ENCODE assay signal across 32 cellular contexts in genomic region chr11:39435641-39436040, GRCh38.
"Had no signal": no experiment of that assay in that cellular context is flagged by ENCODE, and none has a peak within 500 bp of the region (broad histone marks: within the 10 kb centered on the region; RNA-seq: fewer than 3 reads in every experiment).

No MANE protein-coding gene starts in this region.

- H3K27me3 ChIP-seq: adrenal gland, breast epithelium, cardiac muscle cell, colonic mucosa, esophagus squamous epithelium, gastroesophageal sphincter, heart right ventricle, hepatocyte had no signal

- H3K4me2 ChIP-seq: hepatocyte had no signal

- H3K4me1 ChIP-seq: adrenal gland, breast epithelium, colonic mucosa, esophagus squamous epithelium, gastroesophageal sphincter, heart right ventricle had no signal

- ATAC-seq: activated CD4-positive, CD25-positive, alpha-beta regulatory T cell treated with anti-CD3 and anti-CD28 coated beads, Interleukin-2, amount 50 U/mL, for 24 hours; activated CD8-positive, alpha-beta T cell treated with anti-CD3 and anti-CD28 coated beads for 36 hours; activated naive CD8-positive, alpha-beta T cell treated with anti-CD3 and anti-CD28 coated beads, Interleukin-2, amount 50 U/mL, for 24 hours; activated T-cell treated with anti-CD3 and anti-CD28 coated beads, Interleukin-2, amount 50 U/mL, for 4 hours; activated T-helper 17 cell treated with anti-CD3 and anti-CD28 coated beads, Interleukin-2, amount 50 U/mL, for 72 hours; gastroesophageal sphincter; heart right ventricle had no signal

- H3K36me3 ChIP-seq: adrenal gland, breast epithelium, cardiac muscle cell, colonic mucosa, esophagus squamous epithelium, gastroesophageal sphincter, heart right ventricle, WERI-Rb-1 had no signal

- DNase-seq: activated B cell treated with CpG ODN at 0.5 μM for 24 hours; activated CD4-positive, alpha-beta T cell treated with anti-CD3 and anti-CD28 coated beads for 48 hours; activated CD4-positive, alpha-beta T cell treated with anti-CD3 and anti-CD28 coated beads, Interleukin-2, amount 50 U/mL, for 1 hour; activated CD4-positive, alpha-beta T cell treated with anti-CD3 and anti-CD28 coated beads, Interleukin-2, amount 50 U/mL, for 48 hours; activated CD8-positive, alpha-beta memory T cell treated with anti-CD3 and anti-CD28 coated beads for 24 hours; activated CD8-positive, alpha-beta T cell treated with anti-CD3 and anti-CD28 coated beads for 36 hours; activated effector memory CD4-positive, alpha-beta T cell treated with Interleukin-2 at 50 U/mL for 16 hours; activated naive CD4-positive, alpha-beta T cell treated with anti-CD3 and anti-CD28 coated beads for 36 hours; activated naive CD8-positive, alpha-beta T cell treated with anti-CD3 and anti-CD28 coated beads for 36 hours; activated naive CD8-positive, alpha-beta T cell treated with anti-CD3 and anti-CD28 coated beads, Interleukin-2, amount 50 U/mL, for 24 hours; activated T-cell treated with anti-CD3 and anti-CD28 coated beads, Interleukin-2, amount 50 U/mL, for 4 hours; adrenal gland; amygdala; aorta; central memory CD4-positive, alpha-beta T cell; cerebellar nuclear complex; colonic mucosa; effector CD8-positive, alpha-beta T cell; esophagus squamous epithelium; foreskin melanocyte; heart right ventricle; T1000; WERI-Rb-1 had no signal

- H3K9me3 ChIP-seq: adrenal gland, breast epithelium, colonic mucosa, esophagus squamous epithelium, gastroesophageal sphincter had no signal

- H3K4me3 ChIP-seq: adrenal gland, breast epithelium, cardiac muscle cell, colonic mucosa, esophagus squamous epithelium, gastroesophageal sphincter, heart right ventricle, hepatocyte had no signal

- H3K79me2 ChIP-seq: hepatocyte had no signal

- H3K27ac ChIP-seq: adrenal gland, breast epithelium, cardiac muscle cell, colonic mucosa, epithelial cell of prostate, esophagus squamous epithelium, gastroesophageal sphincter, heart right ventricle, hepatocyte, WERI-Rb-1 had no signal

- FAIRE-seq: endometrium, endothelial cell of umbilical vein had no signal

- H2AFZ ChIP-seq: hepatocyte had no signal
